Comparison of ENCODE assay signal across 8 cellular contexts in the genomic region with DNA sequence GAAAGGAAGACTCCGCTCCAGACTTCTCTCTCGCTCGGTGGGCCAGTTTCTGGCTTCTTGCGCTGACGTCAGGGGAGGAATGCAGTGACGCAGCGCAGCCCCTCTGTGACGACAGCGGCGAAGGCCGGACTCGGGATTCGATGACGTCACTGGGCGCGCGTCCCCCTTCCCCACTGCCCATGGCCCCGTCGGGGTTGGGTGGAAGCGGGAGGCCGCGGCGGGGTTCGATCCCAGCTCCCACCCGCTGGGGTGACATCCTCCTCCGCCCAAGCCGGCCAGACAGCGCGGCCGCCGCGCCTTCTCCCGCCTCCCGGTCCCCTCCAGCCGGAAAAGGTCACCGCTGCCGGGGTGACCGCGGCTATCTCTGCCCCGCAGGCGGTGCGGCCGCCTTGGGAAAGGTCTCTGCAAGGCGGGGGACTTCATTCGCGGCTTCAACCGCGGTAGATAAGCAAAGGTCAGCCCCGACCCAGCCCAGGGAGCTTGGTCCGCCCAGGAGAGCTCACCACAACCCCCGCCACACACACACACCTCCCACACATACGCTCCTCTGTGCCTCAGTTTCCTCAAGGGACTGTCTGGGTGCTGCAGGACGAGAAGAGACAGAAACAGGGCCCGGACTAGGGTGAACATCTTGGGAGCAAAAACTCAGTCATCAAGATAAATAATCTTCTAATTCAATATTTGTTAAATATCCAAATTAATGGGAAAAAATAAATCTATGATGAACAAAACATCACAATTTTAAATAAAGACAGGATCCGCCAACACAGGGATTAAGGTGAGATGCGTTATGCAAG. TPM values are rescaled to one million over a fixed set of nuclear protein-coding genes. Genes with fewer than 3 reads are reported as not detected.
DNase-seq lines count a peak whose midpoint lies in the region; ATAC-seq and TF ChIP-seq lines count a peak whose summit lies in the region.

No MANE protein-coding gene starts in this region.

- no peaks in the 10 kb centered on the region for H3K36me3 ChIP-seq in heart right ventricle

- H3K9me3 Mint-ChIP-seq in activated T-cell treated with anti-CD3 and anti-CD28 coated beads, Interleukin-2, amount 50 U/mL, for 4 hours: no peaks in the 10 kb centered on the region

- intact Hi-C loops in heart right ventricle (cut with DNase I): loop anchor here in 3 of 10 donors (1.0 to 10.0 kb wide), 3 partner anchors 52 to 68 kb away; a partner anchor contains a TSS
- intact Hi-C loops in sciatic nerve (cut with DNase I): no loop called here

- H3K4me1 ChIP-seq in heart right ventricle: peaks cover 11 to 41% (median 35%) of the 10 kb centered on the region in 9 donors

- H3K4me1 Mint-ChIP-seq in activated T-cell treated with anti-CD3 and anti-CD28 coated beads, Interleukin-2, amount 50 U/mL, for 4 hours (ENCODE audit: low read depth): peaks cover 33% of the 10 kb centered on the region

- H3K36me3 Mint-ChIP-seq in activated T-cell treated with anti-CD3 and anti-CD28 coated beads, Interleukin-2, amount 50 U/mL, for 4 hours (ENCODE audit: insufficient read depth): no peaks in the 10 kb centered on the region

- DNase-seq in activated T-cell treated with anti-CD3 and anti-CD28 coated beads, Interleukin-2, amount 50 U/mL, for 4 hours: no peak
- DNase-seq in heart right ventricle (peak in 1 of 2 donors; percentile 89), sciatic nerve (ENCODE audit: low spot score) (peak; percentile 92), T1000 (lab: John Stamatoyannopoulos, UW) (no peak), HuH-7.5 (ENCODE audit: low spot score) (no peak)

- H3K27me3 Mint-ChIP-seq in activated T-cell treated with anti-CD3 and anti-CD28 coated beads, Interleukin-2, amount 50 U/mL, for 4 hours (ENCODE audit: low read depth): no peaks in the 10 kb centered on the region

- TF ChIP-seq CTCF in GM12875 (IDR thresholded peaks at IDR 0.05; ENCODE audit: borderline replicate concordance, insufficient read depth, low read depth, low read length) (no peak), heart right ventricle (IDR thresholded peaks at IDR 0.05) (peak in 1 of 9 donors; percentile 10)

- peak; percentile 9 for ATAC-seq in GM19468 (IDR thresholded peaks at IDR 0.05; ENCODE audit: extremely low read depth, unreplicated experiment)
- peak; percentile 23 for ATAC-seq in HG03565 (IDR thresholded peaks at IDR 0.05; ENCODE audit: unreplicated experiment)
- ATAC-seq in activated T-cell treated with anti-CD3 and anti-CD28 coated beads, Interleukin-2, amount 50 U/mL, for 4 hours: peak; percentile 5 to 7
- ATAC-seq in heart right ventricle: peak; percentile 35 to 72 (median 58)
- ATAC-seq in sciatic nerve: peak; percentile 66

- 4 to 5% methylated on average over 56 of the region's 56 CpGs for WGBS in heart right ventricle, 2 donors

- no peaks in the 10 kb centered on the region for H3K27me3 ChIP-seq in heart right ventricle

- H3K4me3 ChIP-seq in GM12875 (ENCODE audit: low read depth, low read length) (peak overlapping the region; percentile 76), heart right ventricle (peak overlapping the region; percentile 44 to 87 (median 74))

- peak overlapping the region; percentile 93 to 100 (median 98) for H3K27ac ChIP-seq in heart right ventricle

- H3K4me3 Mint-ChIP-seq in activated T-cell treated with anti-CD3 and anti-CD28 coated beads, Interleukin-2, amount 50 U/mL, for 4 hours: peak overlapping the region; percentile 94

- no peaks in the 10 kb centered on the region for H3K9me3 ChIP-seq in heart right ventricle

RNA-seq across cellular contexts. Expression of a gene that starts 0.8 kb away (rescaled TPM):
- 10 to 100 TPM; 11.3 to 13.8 (median 12.3) TPM for total RNA-seq in activated T-cell treated with anti-CD3 and anti-CD28 coated beads, Interleukin-2, amount 50 U/mL, for 4 hours
- 10 to 100 TPM; 10.4 to 15.8 (median 12.0) TPM for total RNA-seq in heart right ventricle
- polyA plus RNA-seq in heart right ventricle: 1 to 10 TPM; 2.7 to 5.9 TPM
- 16.1 TPM for total RNA-seq in sciatic nerve

RNA-seq across cellular contexts. Expression of a gene that starts 21.0 kb away (rescaled TPM):
- total RNA-seq in activated T-cell treated with anti-CD3 and anti-CD28 coated beads, Interleukin-2, amount 50 U/mL, for 4 hours: not detected
- total RNA-seq in heart right ventricle (not detected), sciatic nerve (not detected)
- polyA plus RNA-seq in heart right ventricle: not detected

RNA-seq across cellular contexts. Expression of a gene that starts 24.6 kb away (rescaled TPM):
- 100 to 1,000 TPM in 1 of 3 donors, 10 to 100 TPM in 2; 91.2 to 102 (median 94.0) TPM for total RNA-seq in activated T-cell treated with anti-CD3 and anti-CD28 coated beads, Interleukin-2, amount 50 U/mL, for 4 hours
- total RNA-seq in heart right ventricle (1 to 10 TPM; 2.4 to 7.6 (median 3.4) TPM), sciatic nerve (5.7 TPM)
- polyA plus RNA-seq in heart right ventricle: 1 to 10 TPM; 4.6 to 5.9 TPM

RNA-seq across cellular contexts. Expression of a gene that starts 54.7 kb away (rescaled TPM):
- 10 to 100 TPM; 65.2 to 75.4 (median 66.2) TPM for total RNA-seq in activated T-cell treated with anti-CD3 and anti-CD28 coated beads, Interleukin-2, amount 50 U/mL, for 4 hours
- total RNA-seq in heart right ventricle (10 to 100 TPM; 15.5 to 21.2 (median 17.8) TPM), sciatic nerve (24.7 TPM)
- polyA plus RNA-seq in heart right ventricle: 10 to 100 TPM; 26.8 to 50.0 TPM

RNA-seq across cellular contexts. Expression of a gene that starts 54.9 kb away (rescaled TPM):
- total RNA-seq in activated T-cell treated with anti-CD3 and anti-CD28 coated beads, Interleukin-2, amount 50 U/mL, for 4 hours: not detected
- under 1 TPM in 5 of 10 donors, not detected in 5; 0.14 to 0.94 (median 0.38) TPM for total RNA-seq in heart right ventricle
- polyA plus RNA-seq in heart right ventricle: under 1 TPM in 1 of 2 donors, not detected in 1; 0.14 TPM
- total RNA-seq in sciatic nerve: 4.5 TPM

Comparison
In these comparisons a context has a peak if more than half of its experiments do, and no peak if none do; other contexts are left out.
1. ATAC-seq: peak in every context shown above with its lines; median percentile 66 in sciatic nerve; 58 in heart right ventricle; 23 in HG03565; 9 in GM19468; 6 in activated T-cell treated with anti-CD3 and anti-CD28 coated beads, Interleukin-2, amount 50 U/mL, for 4 hours.
2. RNA of a gene that starts 24.6 kb away (total RNA-seq): 91.2 to 102 TPM in activated T-cell treated with anti-CD3 and anti-CD28 coated beads, Interleukin-2, amount 50 U/mL, for 4 hours; 5.7 TPM in sciatic nerve (single experiment) and 2.4 to 7.6 TPM in heart right ventricle; every median in the first group is over 10 times any median in the second.